In the genomic region with DNA sequence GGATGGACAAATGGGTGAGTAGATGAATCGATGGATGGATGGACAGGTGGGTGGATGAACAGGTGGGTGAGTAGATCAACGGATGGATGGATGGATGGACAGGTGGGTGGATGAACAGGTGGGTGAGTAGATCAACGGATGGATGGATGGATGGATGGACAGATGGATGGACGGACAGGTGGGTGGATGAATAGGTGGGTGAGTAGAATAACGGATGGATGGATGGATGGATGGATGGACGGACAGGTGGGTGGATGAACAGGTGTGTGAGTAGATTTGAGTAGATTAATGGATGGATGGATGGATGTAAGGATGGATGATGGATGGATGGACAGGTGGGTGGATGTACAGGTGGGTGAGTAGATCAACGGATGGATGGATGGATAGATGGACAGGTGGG, we compare ENCODE assay signal across 8 cellular contexts.
DNase-seq lines count a peak whose midpoint lies in the region; ATAC-seq and FAIRE-seq lines count a peak whose summit lies in the region.
"Not testable (repeated sequence)": the region's sequence is repeated elsewhere in the genome, so short reads cannot be mapped to it uniquely, and the experiment has no call there.

No MANE protein-coding gene starts in this region.

- not testable (repeated sequence) for H3K27me3 ChIP-seq in CD8-positive, alpha-beta memory T cell (ENCODE audit: insufficient read depth, low read length, poor library complexity, severe bottlenecking)

- CTCF ChIA-PET in CD8-positive, alpha-beta memory T cell (lab: Charles Lee), result not testable (repeated sequence)

- H3K9me3 Mint-ChIP-seq in CD8-positive, alpha-beta memory T cell; activated T-cell treated with anti-CD3 and anti-CD28 coated beads, Interleukin-2, amount 50 U/mL, for 24 hours; effector memory CD8-positive, alpha-beta T cell; stimulated activated effector memory CD8-positive, alpha-beta T cell treated with anti-CD3 and anti-CD28 coated beads, Interleukin-12 subunit alpha, Interleukin-12 subunit beta, amount 100 ng/mL, for 72 hours: not testable (repeated sequence)
- H3K9me3 Mint-ChIP-seq in activated CD4-positive, alpha-beta T cell treated with anti-CD3 and anti-CD28 coated beads, Interleukin-2, amount 10 ng/mL, durations not matched to agents 24 days and 14 days, result peaks cover 12% of the 10 kb centered on the region
- peaks cover 11% of the 10 kb centered on the region for H3K9me3 Mint-ChIP-seq in activated naive CD8-positive, alpha-beta T cell treated with anti-CD3 and anti-CD28 coated beads for 36 hours
- H3K9me3 Mint-ChIP-seq in naive thymus-derived CD8-positive, alpha-beta T cell, result peaks cover 0 to 10% (median 0%) of the 10 kb centered on the region in 9 donors

- not testable (repeated sequence) for DNase-seq in CD8-positive, alpha-beta memory T cell; activated CD4-positive, alpha-beta T cell treated with anti-CD3 and anti-CD28 coated beads, Interleukin-2, amount 10 ng/mL, durations not matched to agents 24 days and 14 days; activated T-cell treated with anti-CD3 and anti-CD28 coated beads, Interleukin-2, amount 50 U/mL, for 24 hours; activated naive CD8-positive, alpha-beta T cell treated with anti-CD3 and anti-CD28 coated beads for 36 hours; effector memory CD8-positive, alpha-beta T cell; stimulated activated effector memory CD8-positive, alpha-beta T cell treated with anti-CD3 and anti-CD28 coated beads, Interleukin-12 subunit alpha, Interleukin-12 subunit beta, amount 100 ng/mL, for 72 hours (ENCODE audit: low spot score in 2 of 2); urothelium cell line (ENCODE audit: low spot score)
- DNase-seq in naive thymus-derived CD8-positive, alpha-beta T cell, result peak in 1 of 10 donors; percentile 19

- H3K27ac Mint-ChIP-seq in CD8-positive, alpha-beta memory T cell, result peak overlapping the region; percentile 1 to 98 (median 88)
- H3K27ac Mint-ChIP-seq in activated CD4-positive, alpha-beta T cell treated with anti-CD3 and anti-CD28 coated beads, Interleukin-2, amount 10 ng/mL, durations not matched to agents 24 days and 14 days, result peak overlapping the region; percentile 7
- peak overlapping the region; percentile 94 for H3K27ac Mint-ChIP-seq in activated T-cell treated with anti-CD3 and anti-CD28 coated beads, Interleukin-2, amount 50 U/mL, for 24 hours
- H3K27ac Mint-ChIP-seq in activated naive CD8-positive, alpha-beta T cell treated with anti-CD3 and anti-CD28 coated beads for 36 hours, result peak overlapping the region; percentile 96
- peak overlapping the region; percentile 14 to 27 for H3K27ac Mint-ChIP-seq in effector memory CD8-positive, alpha-beta T cell
- peak overlapping the region; percentile 96 to 100 (median 99) for H3K27ac Mint-ChIP-seq in naive thymus-derived CD8-positive, alpha-beta T cell
- peak overlapping the region; percentile 93 for H3K27ac Mint-ChIP-seq in stimulated activated effector memory CD8-positive, alpha-beta T cell treated with anti-CD3 and anti-CD28 coated beads, Interleukin-12 subunit alpha, Interleukin-12 subunit beta, amount 100 ng/mL, for 72 hours

- intact Hi-C loops in activated CD4-positive, alpha-beta T cell treated with anti-CD3 and anti-CD28 coated beads, Interleukin-2, amount 10 ng/mL, durations not matched to agents 24 days and 14 days (cut with micrococcal nuclease), result not testable (repeated sequence)

- not testable (repeated sequence) for ATAC-seq in effector memory CD8-positive, alpha-beta T cell (replicated peaks); naive thymus-derived CD8-positive, alpha-beta T cell; stimulated activated effector memory CD8-positive, alpha-beta T cell treated with anti-CD3 and anti-CD28 coated beads, Interleukin-12 subunit alpha, Interleukin-12 subunit beta, amount 100 ng/mL, for 72 hours

- H3K4me1 Mint-ChIP-seq in CD8-positive, alpha-beta memory T cell, result peaks cover 48 to 61% (median 55%) of the 10 kb centered on the region in 3 donors
- peaks cover 39% of the 10 kb centered on the region for H3K4me1 Mint-ChIP-seq in activated CD4-positive, alpha-beta T cell treated with anti-CD3 and anti-CD28 coated beads, Interleukin-2, amount 10 ng/mL, durations not matched to agents 24 days and 14 days
- H3K4me1 Mint-ChIP-seq in activated T-cell treated with anti-CD3 and anti-CD28 coated beads, Interleukin-2, amount 50 U/mL, for 24 hours (ENCODE audit: low read depth), result peaks cover 78% of the 10 kb centered on the region
- peaks cover 72% of the 10 kb centered on the region for H3K4me1 Mint-ChIP-seq in activated naive CD8-positive, alpha-beta T cell treated with anti-CD3 and anti-CD28 coated beads for 36 hours
- H3K4me1 Mint-ChIP-seq in effector memory CD8-positive, alpha-beta T cell (ENCODE audit: low read depth in 2 of 2), result peaks cover 25 to 45% of the 10 kb centered on the region in 2 donors
- peaks cover 39 to 84% (median 78%) of the 10 kb centered on the region in 4 donors for H3K4me1 Mint-ChIP-seq in naive thymus-derived CD8-positive, alpha-beta T cell
- peaks cover 74% of the 10 kb centered on the region for H3K4me1 Mint-ChIP-seq in stimulated activated effector memory CD8-positive, alpha-beta T cell treated with anti-CD3 and anti-CD28 coated beads, Interleukin-12 subunit alpha, Interleukin-12 subunit beta, amount 100 ng/mL, for 72 hours

- not testable (repeated sequence) for H3K9me3 ChIP-seq in CD8-positive, alpha-beta memory T cell (ENCODE audit: low read length)

- H3K4me3 ChIP-seq in CD8-positive, alpha-beta memory T cell (ENCODE audit: low read length), result not testable (repeated sequence)

- peaks cover 50% of the 10 kb centered on the region for H3K4me1 ChIP-seq in CD8-positive, alpha-beta memory T cell (ENCODE audit: insufficient read depth, low read length)

- not testable (repeated sequence) for H3K4me3 Mint-ChIP-seq in CD8-positive, alpha-beta memory T cell; activated CD4-positive, alpha-beta T cell treated with anti-CD3 and anti-CD28 coated beads, Interleukin-2, amount 10 ng/mL, durations not matched to agents 24 days and 14 days; activated T-cell treated with anti-CD3 and anti-CD28 coated beads, Interleukin-2, amount 50 U/mL, for 24 hours; activated naive CD8-positive, alpha-beta T cell treated with anti-CD3 and anti-CD28 coated beads for 36 hours; effector memory CD8-positive, alpha-beta T cell; stimulated activated effector memory CD8-positive, alpha-beta T cell treated with anti-CD3 and anti-CD28 coated beads, Interleukin-12 subunit alpha, Interleukin-12 subunit beta, amount 100 ng/mL, for 72 hours
- peak overlapping the region in 7 of 10 donors; percentile 5 to 79 (median 39) for H3K4me3 Mint-ChIP-seq in naive thymus-derived CD8-positive, alpha-beta T cell

- not testable (repeated sequence) for H3K36me3 ChIP-seq in CD8-positive, alpha-beta memory T cell (ENCODE audit: insufficient read depth, low read length)

- not testable (repeated sequence) for H3K27ac ChIP-seq in CD8-positive, alpha-beta memory T cell (ENCODE audit: low read depth, low read length)

- H3K36me3 Mint-ChIP-seq in CD8-positive, alpha-beta memory T cell; naive thymus-derived CD8-positive, alpha-beta T cell: not testable (repeated sequence)
- peaks cover 16% of the 10 kb centered on the region for H3K36me3 Mint-ChIP-seq in activated CD4-positive, alpha-beta T cell treated with anti-CD3 and anti-CD28 coated beads, Interleukin-2, amount 10 ng/mL, durations not matched to agents 24 days and 14 days (ENCODE audit: low read depth)
- peaks cover 47% of the 10 kb centered on the region for H3K36me3 Mint-ChIP-seq in activated T-cell treated with anti-CD3 and anti-CD28 coated beads, Interleukin-2, amount 50 U/mL, for 24 hours (ENCODE audit: low read depth)
- peaks cover 62% of the 10 kb centered on the region for H3K36me3 Mint-ChIP-seq in activated naive CD8-positive, alpha-beta T cell treated with anti-CD3 and anti-CD28 coated beads for 36 hours
- peaks cover 24% of the 10 kb centered on the region for H3K36me3 Mint-ChIP-seq in effector memory CD8-positive, alpha-beta T cell (ENCODE audit: insufficient read depth)
- H3K36me3 Mint-ChIP-seq in stimulated activated effector memory CD8-positive, alpha-beta T cell treated with anti-CD3 and anti-CD28 coated beads, Interleukin-12 subunit alpha, Interleukin-12 subunit beta, amount 100 ng/mL, for 72 hours, result peaks cover 34% of the 10 kb centered on the region

- POLR2A ChIA-PET in CD8-positive, alpha-beta memory T cell (lab: Charles Lee), result not testable (repeated sequence)
- POLR2A ChIA-PET in naive thymus-derived CD8-positive, alpha-beta T cell (lab: Charles Lee), result interaction anchor here (3.2 kb wide), 1 partner anchor 7 kb away, joined by 23 read pairs; no protein-coding TSS in a partner anchor

- H3K27me3 Mint-ChIP-seq in CD8-positive, alpha-beta memory T cell; activated CD4-positive, alpha-beta T cell treated with anti-CD3 and anti-CD28 coated beads, Interleukin-2, amount 10 ng/mL, durations not matched to agents 24 days and 14 days; activated T-cell treated with anti-CD3 and anti-CD28 coated beads, Interleukin-2, amount 50 U/mL, for 24 hours; activated naive CD8-positive, alpha-beta T cell treated with anti-CD3 and anti-CD28 coated beads for 36 hours; effector memory CD8-positive, alpha-beta T cell; naive thymus-derived CD8-positive, alpha-beta T cell: not testable (repeated sequence)

- peak; percentile 99 for FAIRE-seq in urothelium cell line (lab: Jason Lieb, UNC)

Comparison
In these comparisons a context has a peak if more than half of its experiments do, and no peak if none do; other contexts are left out.
1. H3K27ac Mint-ChIP-seq: peak in every context shown above with its lines; median percentile 99 in naive thymus-derived CD8-positive, alpha-beta T cell; 96 in activated naive CD8-positive, alpha-beta T cell treated with anti-CD3 and anti-CD28 coated beads for 36 hours; 94 in activated T-cell treated with anti-CD3 and anti-CD28 coated beads, Interleukin-2, amount 50 U/mL, for 24 hours; 93 in stimulated activated effector memory CD8-positive, alpha-beta T cell treated with anti-CD3 and anti-CD28 coated beads, Interleukin-12 subunit alpha, Interleukin-12 subunit beta, amount 100 ng/mL, for 72 hours; 88 in CD8-positive, alpha-beta memory T cell; 20 in effector memory CD8-positive, alpha-beta T cell; 7 in activated CD4-positive, alpha-beta T cell treated with anti-CD3 and anti-CD28 coated beads, Interleukin-2, amount 10 ng/mL, durations not matched to agents 24 days and 14 days.